In genomic region chr10:128429835-128430513, GRCh38 we compare ENCODE assay signal across 13 cellular contexts.
"Had no signal": no experiment of that assay in that cellular context is flagged by ENCODE, and none has a peak within 500 bp of the region (broad histone marks: within the 10 kb centered on the region; RNA-seq: fewer than 3 reads in every experiment).

No MANE protein-coding gene starts in this region.

- H3K36me3 Mint-ChIP-seq: activated naive CD4-positive, alpha-beta T cell treated with anti-CD3 and anti-CD28 coated beads, Interleukin-2, amount 50 U/mL, for 24 hours; natural killer cell treated with Interleukin-12 subunit alpha and Interleukin-12 subunit beta and Interleukin-15 and Interleukin-18, amount 100 ng/mL, for 72 hours; type B pancreatic cell had no signal

- H3K4me3 Mint-ChIP-seq: activated B cell treated with CpG ODN at 0.5 μM for 24 hours; activated CD4-positive, alpha-beta T cell treated with anti-CD3 and anti-CD28 coated beads, Interleukin-2, amount 10 ng/mL, durations not matched to agents 7 days and 5 days; activated naive CD4-positive, alpha-beta T cell treated with anti-CD3 and anti-CD28 coated beads, Interleukin-2, amount 50 U/mL, for 24 hours; natural killer cell treated with Interleukin-12 subunit alpha and Interleukin-12 subunit beta and Interleukin-15 and Interleukin-18, amount 100 ng/mL, for 72 hours; type B pancreatic cell had no signal

- H3K27me3 Mint-ChIP-seq: activated B cell treated with CpG ODN at 0.5 μM for 24 hours; activated CD4-positive, alpha-beta T cell treated with anti-CD3 and anti-CD28 coated beads, Interleukin-2, amount 10 ng/mL, durations not matched to agents 7 days and 5 days had no signal

- DNase-seq: activated B cell treated with CpG ODN at 0.5 μM for 24 hours; activated CD4-positive, alpha-beta T cell treated with anti-CD3 and anti-CD28 coated beads, Interleukin-2, amount 10 ng/mL, durations not matched to agents 7 days and 5 days; activated T-cell treated with anti-CD3 and anti-CD28 coated beads for 4 hours; brain microvascular endothelial cell; effector memory CD4-positive, alpha-beta T cell; left ventricle myocardium superior; mesenchymal stem cell; sigmoid colon; stimulated activated naive CD4-positive, alpha-beta T cell had no signal

- H3K9me3 Mint-ChIP-seq: activated B cell treated with CpG ODN at 0.5 μM for 24 hours; activated CD4-positive, alpha-beta T cell treated with anti-CD3 and anti-CD28 coated beads, Interleukin-2, amount 10 ng/mL, durations not matched to agents 7 days and 5 days; activated T-helper 2 cell treated with anti-CD3 and anti-CD28 coated beads, Interferon-gamma antibody, Interleukin-2, Interleukin-4, amounts not matched to agents 10 μg/mL and 5 μg/mL and 100 μg/mL, durations not matched to agents 14 hours and 24 hours and 36 hours; natural killer cell treated with Interleukin-12 subunit alpha and Interleukin-12 subunit beta and Interleukin-15 and Interleukin-18, amount 100 ng/mL, for 72 hours; type B pancreatic cell had no signal

- H3K4me1 Mint-ChIP-seq: activated B cell treated with CpG ODN at 0.5 μM for 24 hours; activated CD4-positive, alpha-beta T cell treated with anti-CD3 and anti-CD28 coated beads, Interleukin-2, amount 10 ng/mL, durations not matched to agents 7 days and 5 days; activated naive CD4-positive, alpha-beta T cell treated with anti-CD3 and anti-CD28 coated beads, Interleukin-2, amount 50 U/mL, for 24 hours had no signal

- H3K27ac Mint-ChIP-seq: activated B cell treated with CpG ODN at 0.5 μM for 24 hours; activated CD4-positive, alpha-beta T cell treated with anti-CD3 and anti-CD28 coated beads, Interleukin-2, amount 10 ng/mL, durations not matched to agents 7 days and 5 days; activated naive CD4-positive, alpha-beta T cell treated with anti-CD3 and anti-CD28 coated beads, Interleukin-2, amount 50 U/mL, for 24 hours; activated T-helper 2 cell treated with anti-CD3 and anti-CD28 coated beads, Interferon-gamma antibody, Interleukin-2, Interleukin-4, amounts not matched to agents 10 μg/mL and 5 μg/mL and 100 μg/mL, durations not matched to agents 14 hours and 24 hours and 36 hours; natural killer cell treated with Interleukin-12 subunit alpha and Interleukin-12 subunit beta and Interleukin-15 and Interleukin-18, amount 100 ng/mL, for 72 hours; type B pancreatic cell had no signal
